In the genomic region with DNA sequence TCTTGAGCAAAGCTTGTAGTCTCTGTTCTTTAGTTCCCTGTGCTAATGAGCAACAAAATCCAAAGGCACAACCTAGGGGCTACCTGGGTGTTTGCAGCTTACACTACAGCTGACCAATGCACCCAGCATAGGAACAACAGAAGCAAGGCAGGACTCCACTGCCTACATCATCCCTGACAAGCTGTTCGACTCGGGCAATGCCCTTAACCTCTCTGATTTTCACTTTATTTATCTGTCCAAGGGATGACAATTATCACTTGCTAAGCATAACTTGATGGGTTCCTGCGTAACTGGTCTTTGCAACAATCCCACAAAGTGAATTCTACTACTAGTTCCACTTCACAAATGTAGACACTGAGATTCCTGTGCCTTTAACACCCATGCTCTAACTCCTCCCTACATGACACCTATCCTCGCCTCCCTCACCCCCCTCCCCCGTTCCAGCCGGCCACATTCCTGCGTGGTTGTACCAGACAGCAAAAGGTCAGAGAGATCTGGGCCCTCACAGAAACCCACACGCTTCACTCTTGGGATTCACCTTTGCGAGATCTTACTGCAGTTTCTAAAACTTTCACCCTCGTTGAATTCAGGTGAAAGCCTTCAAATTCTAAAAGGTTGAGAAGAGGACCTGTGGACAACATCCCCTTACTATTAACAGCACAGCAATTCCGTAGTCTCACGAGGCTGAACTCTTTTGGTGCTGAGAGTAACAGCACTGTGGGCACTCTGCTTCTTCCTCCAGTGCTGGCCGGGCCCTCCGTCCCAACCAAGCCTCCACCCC, we compare ENCODE assay signal across 8 cellular contexts. TPM values are rescaled to one million over a fixed set of nuclear protein-coding genes. Genes with fewer than 3 reads are reported as not detected.
DNase-seq lines count a peak whose midpoint lies in the region; ATAC-seq, FAIRE-seq and TF ChIP-seq lines count a peak whose summit lies in the region.

No MANE protein-coding gene starts in this region.

- intact Hi-C loops in Panc1 (cut with micrococcal nuclease; ENCODE audit: unreplicated experiment): no loop called here

- BruUV-seq in Panc1 (replicated peaks; lab: Mats Ljungman, UMichigan): TSS peak; percentile 90

- H3K9me3 ChIP-seq in Panc1 (ENCODE audit: control insufficient read depth, insufficient read depth, low read depth, low read length): no peaks in the 10 kb centered on the region

- peak overlapping the region; percentile 77 for H3K27ac ChIP-seq in Panc1 (ENCODE audit: low read length)

- H3K36me3 ChIP-seq in Panc1 (ENCODE audit: control insufficient read depth, insufficient read depth, low read length): peaks cover 6% of the 10 kb centered on the region; the same call in 1 of the 2 replicates

- CTCF ChIA-PET in Panc1 (lab: Charles Lee): no interaction called here

- no peak; the same call in 1 of the 2 replicates for ATAC-seq in Panc1
- ATAC-seq in GM21515 (IDR thresholded peaks at IDR 0.05; ENCODE audit: unreplicated experiment): no peak
- ATAC-seq in GM18519 (IDR thresholded peaks at IDR 0.05; ENCODE audit: low FRiP score, unreplicated experiment): no peak

- in situ Hi-C loops in Panc1 (cut with HindIII; ENCODE audit: low pct_unique_long_range_greater_than_20kb, low sequenced_read_pairs): no loop called here
- in situ Hi-C loops in astrocyte of the spinal cord (cut with HindIII; ENCODE audit: low sequenced_read_pairs): no loop called here

- FAIRE-seq in GM19239 (lab: Jason Lieb, UNC): peak; percentile 18

- DNase-seq in GM19239 (ENCODE audit: insufficient read length, low spot score): peak; percentile 31
- no peak for DNase-seq in Panc1 (ENCODE audit: low read depth, low spot score)
- DNase-seq in astrocyte of the spinal cord (ENCODE audit: low read depth, low spot score): peak; percentile 50
- peak; percentile 59 for DNase-seq in iPS-NIHi11 (ENCODE audit: low spot score)
- peak; percentile 12 to 43 for DNase-seq in stimulated activated CD4-positive, alpha-beta T cell treated with anti-CD3 and anti-CD28 coated beads, Interleukin-12 subunit alpha, Interleukin-12 subunit beta, amount 100 ng/mL, for 24 hours (ENCODE audit: low read depth in 2 of 2)
- no peak for DNase-seq in NCI-H1930 (lab: John Stamatoyannopoulos, UW)

- TF ChIP-seq CTCF in Panc1 (IDR thresholded peaks at IDR 0.05) (no peak), astrocyte of the spinal cord (IDR thresholded peaks at IDR 0.05; ENCODE audit: low read depth, low read length) (no peak)

- H3K27me3 ChIP-seq in Panc1 (ENCODE audit: control insufficient read depth, insufficient read depth, low read length): no peaks in the 10 kb centered on the region

- POLR2A ChIA-PET in Panc1 (lab: Charles Lee): interaction anchor here (0.7 kb wide), 1 partner anchor 568 kb away, joined by 3 read pairs; no protein-coding TSS in a partner anchor

- H3K4me3 ChIP-seq in Panc1 (ENCODE audit: low read depth in 2 of 2, low read length in 2 of 2): peak overlapping the region; percentile 92 to 98
- H3K4me3 ChIP-seq in astrocyte of the spinal cord (ENCODE audit: low read depth, low read length): peak overlapping the region; percentile 66

- peaks cover 5% of the 10 kb centered on the region; the same call in 1 of the 2 replicates for H3K4me1 ChIP-seq in Panc1 (ENCODE audit: control insufficient read depth, insufficient read depth, low read length)

RNA-seq across cellular contexts. Expression of a gene that starts 1.0 kb away (rescaled TPM):
- total RNA-seq in Panc1 (2021; ENCODE audit: unreplicated experiment): 5.4 TPM
- polyA plus RNA-seq in Panc1 (2012; ENCODE audit: insufficient read length): 5.0 TPM

Comparison
In these comparisons a context has a peak if more than half of its experiments do, and no peak if none do; other contexts are left out.
1. DNase-seq: peak in GM19239 (single experiment), astrocyte of the spinal cord (single experiment), iPS-NIHi11 (single experiment) and stimulated activated CD4-positive, alpha-beta T cell treated with anti-CD3 and anti-CD28 coated beads, Interleukin-12 subunit alpha, Interleukin-12 subunit beta, amount 100 ng/mL, for 24 hours (2 of 2); none in Panc1 (single experiment) and NCI-H1930 (0 of 2).